ENCODE assay signal across 23 cellular contexts in the genomic region with DNA sequence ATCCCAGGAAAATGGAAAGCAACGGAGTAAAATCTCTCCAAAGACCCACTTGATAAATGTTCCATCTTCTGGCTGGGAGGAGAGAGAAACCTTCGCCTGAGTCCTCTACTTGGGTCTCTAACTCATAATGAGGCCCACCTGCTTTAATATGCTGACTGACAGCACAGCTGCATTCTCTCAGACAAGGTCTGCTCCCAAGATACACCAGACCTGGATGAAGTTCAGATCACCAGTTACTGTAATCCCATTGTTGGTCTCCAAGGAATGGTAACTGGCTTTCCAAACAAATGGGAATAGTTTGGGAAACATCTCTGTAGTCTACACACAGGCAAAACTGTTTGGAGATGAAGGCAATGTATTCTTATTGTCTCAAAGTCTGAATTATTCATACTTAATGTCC. TPM values are rescaled to one million over a fixed set of nuclear protein-coding genes. Genes with fewer than 3 reads are reported as not detected.
"Had no signal": no experiment of that assay in that cellular context is flagged by ENCODE, and none has a peak within 500 bp of the region (broad histone marks: within the 10 kb centered on the region; RNA-seq: fewer than 3 reads in every experiment).

No MANE protein-coding gene starts in this region.

- H3K4me3 ChIP-seq: lower lobe of right lung, neural progenitor cell, psoas muscle, spleen, suprapubic skin, thoracic aorta, tibial artery, upper lobe of right lung had no signal

- H3K9me3 ChIP-seq: lower lobe of right lung, neutrophil, psoas muscle, suprapubic skin, thoracic aorta, tibial artery, upper lobe of right lung had no signal

- H3K79me2 ChIP-seq: parathyroid adenoma had no signal

- H3K9ac ChIP-seq: neural progenitor cell, parathyroid adenoma had no signal

- DNase-seq: hippocampal formation; kidney; lower lobe of right lung; mammary epithelial cell; mesenchymal stem cell; naive B cell; natural killer cell; nephron progenitor cell; occipital lobe; psoas muscle; small intestine; spleen; stimulated activated CD4-positive, alpha-beta T cell treated with anti-CD3 and anti-CD28 coated beads, Interleukin-4, amount 100 ng/mL, for 24 hours; stimulated activated naive CD4-positive, alpha-beta T cell; tibial artery; trophoblast cell; upper lobe of right lung had no signal

- H3K4me1 ChIP-seq: lower lobe of right lung, neural progenitor cell, parathyroid adenoma, psoas muscle, spleen, suprapubic skin, tibial artery, upper lobe of right lung had no signal

- H3K36me3 ChIP-seq: lower lobe of right lung, neural progenitor cell, neutrophil, spleen, suprapubic skin, thoracic aorta, tibial artery, upper lobe of right lung had no signal

- H3K4me2 ChIP-seq: neural progenitor cell had no signal

- H2AFZ ChIP-seq: neural progenitor cell, parathyroid adenoma had no signal

- H3K27me3 ChIP-seq: neural progenitor cell, neutrophil, spleen, suprapubic skin, tibial artery, upper lobe of right lung had no signal

- H3K27ac ChIP-seq: lower lobe of right lung, neural progenitor cell, neutrophil, parathyroid adenoma, psoas muscle, spleen, suprapubic skin, thoracic aorta, tibial artery, upper lobe of right lung had no signal

- ATAC-seq: lower lobe of right lung; natural killer cell; psoas muscle; stimulated activated effector memory CD8-positive, alpha-beta T cell treated with anti-CD3 and anti-CD28 coated beads, Interleukin-12 subunit alpha, Interleukin-12 subunit beta, amount 100 ng/mL, for 72 hours; upper lobe of right lung had no signal

RNA-seq across cellular contexts. Expression of gene COL24A1, which starts 27.8 kb away (rescaled TPM):
- total RNA-seq: mammary epithelial cell had no signal
- polyA plus RNA-seq: mammary epithelial cell had no signal
